Comparison of ENCODE assay signal across 8 cellular contexts in genomic region chr11:12377824-12378593, GRCh38. TPM values are rescaled to one million over a fixed set of nuclear protein-coding genes. Genes with fewer than 3 reads are reported as not detected.
DNase-seq lines count a peak whose midpoint lies in the region; ATAC-seq, FAIRE-seq and TF ChIP-seq lines count a peak whose summit lies in the region.

No MANE protein-coding gene starts in this region.

- no peaks in the 10 kb centered on the region for H3K9me3 ChIP-seq in uterus

- peak overlapping the region; percentile 99 to 100 for H3K27ac ChIP-seq in uterus

- FAIRE-seq in GM12891 (lab: Jason Lieb, UNC) = no peak

- intact Hi-C loops in uterus (cut with DNase I; ENCODE audit: low total_unique reads) = no loop called here

- TF ChIP-seq POLR2A in uterus (IDR thresholded peaks at IDR 0.05) (peak in 1 of 2 donors; percentile 58), GM12891 (IDR thresholded peaks at IDR 0.05; ENCODE audit: low read depth, low read length) (no peak)

- ATAC-seq in esophagus mucosa = peak; percentile 84

- in situ Hi-C loops in ACHN (cut with HindIII; ENCODE audit: low pct_ligation_motif_present, low pct_unique_long_range_greater_than_20kb, low sequenced_read_pairs) = no loop called here

- peak; percentile 82 for DNase-seq in ACHN
- DNase-seq in HPDE6-E6E7 (ENCODE audit: extremely low spot score) = peak; percentile 42
- DNase-seq in midbrain (lab: John Stamatoyannopoulos, UW) = peak; percentile 55
- peak; percentile 73 to 76 for DNase-seq in uterus
- no peak for DNase-seq in GM12891 (ENCODE audit: insufficient read length, low spot score)
- DNase-seq in Kasumi-1 (lab: John Stamatoyannopoulos, UW) = no peak

- no peaks in the 10 kb centered on the region for H3K36me3 ChIP-seq in uterus

- no peak for TF ChIP-seq CTCF in WI38 (IDR thresholded peaks at IDR 0.05; ENCODE audit: low read depth, low read length)
- TF ChIP-seq CTCF in uterus (IDR thresholded peaks at IDR 0.05) = peak in 3 of 4 experiments; percentile 25 to 57 (median 49)

- no peaks in the 10 kb centered on the region for H3K27me3 ChIP-seq in uterus

- H3K4me3 ChIP-seq in WI38 (ENCODE audit: low read depth, low read length) = peak overlapping the region; percentile 87
- H3K4me3 ChIP-seq in uterus = peak overlapping the region; percentile 48 to 93

- H3K4me1 ChIP-seq in uterus = peaks cover 0 to 12% of the 10 kb centered on the region in 2 donors

TF ChIP-seq in GM12891, 5 proteins besides CTCF, POLR2A, EP300 and RAD21:
- TF ChIP-seq TAF1 (IDR thresholded peaks at IDR 0.05; ENCODE audit: low read depth, low read length) = no peak
- TF ChIP-seq PAX5 (IDR thresholded peaks at IDR 0.05; ENCODE audit: insufficient read depth, low read length, severe bottlenecking) = no peak
- TF ChIP-seq SPI1 (IDR thresholded peaks at IDR 0.05; ENCODE audit: low read depth, low read length) = no peak
- TF ChIP-seq POLR2AphosphoS5 (IDR thresholded peaks at IDR 0.05; ENCODE audit: low read depth, low read length) = no peak
- TF ChIP-seq POU2F2 (IDR thresholded peaks at IDR 0.05; ENCODE audit: low read depth, low read length) = no peak

RNA-seq across cellular contexts. Expression of gene PARVA, which starts 0.6 kb away (rescaled TPM):
- 28.9 TPM for total RNA-seq in esophagus mucosa
- 100 to 1,000 TPM in 1 of 4 donors, 10 to 100 TPM in 3; 52.9 to 188 (median 66.5) TPM for total RNA-seq in uterus
- not detected for polyA plus RNA-seq in GM12891 (2012; ENCODE audit: low read depth, missing spikeins)

Comparison
In these comparisons a context has a peak if more than half of its experiments do, and no peak if none do; other contexts are left out.
1. DNase-seq: peak in ACHN (single experiment), HPDE6-E6E7 (single experiment), midbrain (single experiment) and uterus (2 of 2); none in GM12891 (single experiment) and Kasumi-1 (0 of 2).